Comparison of ENCODE assay signal across 9 cellular contexts in the genomic region with DNA sequence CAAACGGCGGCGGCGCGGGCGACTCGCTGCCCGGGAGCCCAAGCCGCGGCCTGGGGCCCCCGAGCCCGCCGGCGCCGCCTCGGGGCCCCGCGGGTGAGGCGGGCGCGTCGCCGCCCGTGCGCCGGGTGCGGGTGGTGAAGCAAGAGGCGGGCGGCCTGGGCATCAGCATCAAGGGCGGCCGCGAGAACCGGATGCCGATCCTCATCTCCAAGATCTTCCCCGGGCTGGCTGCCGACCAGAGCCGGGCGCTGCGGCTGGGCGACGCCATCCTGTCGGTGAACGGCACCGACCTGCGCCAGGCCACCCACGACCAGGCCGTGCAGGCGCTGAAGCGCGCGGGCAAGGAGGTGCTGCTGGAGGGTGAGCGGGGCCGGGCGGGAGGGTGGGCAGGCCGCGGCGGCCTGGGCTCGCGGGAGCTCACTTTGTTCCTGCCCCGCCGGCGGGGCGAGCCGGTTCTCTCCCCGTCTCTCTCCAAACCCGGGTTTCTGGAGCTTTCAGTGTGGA. TPM values are rescaled to one million over a fixed set of nuclear protein-coding genes. Genes with fewer than 3 reads are reported as not detected.
DNase-seq lines count a peak whose midpoint lies in the region; ATAC-seq, FAIRE-seq and TF ChIP-seq lines count a peak whose summit lies in the region.
"Had no signal": no experiment of that assay in that cellular context is flagged by ENCODE, and none has a peak within 500 bp of the region (broad histone marks: within the 10 kb centered on the region; RNA-seq: fewer than 3 reads in every experiment).

No MANE protein-coding gene starts in this region.

- no peaks in the 10 kb centered on the region for H3K9me3 ChIP-seq in endothelial cell of umbilical vein (replicated peaks; ENCODE audit: control insufficient read depth, insufficient read depth, low read length)
- no peaks in the 10 kb centered on the region for H3K9me3 ChIP-seq in mucosa of stomach (ENCODE audit: control insufficient read depth, low read length)
- H3K9me3 ChIP-seq in stomach: no peaks in the 10 kb centered on the region

- H3K4me1 ChIP-seq in endothelial cell of umbilical vein (ENCODE audit: control insufficient read depth, extremely low read depth, insufficient read depth, low read length) (peaks cover 36% of the 10 kb centered on the region), mucosa of stomach (ENCODE audit: control insufficient read depth, insufficient read depth, low read length) (peaks cover 5% of the 10 kb centered on the region), stomach (peaks cover 36 to 69% (median 48%) of the 10 kb centered on the region in 4 donors)

- no peaks in the 10 kb centered on the region for H4K20me1 ChIP-seq in endothelial cell of umbilical vein (replicated peaks; ENCODE audit: control insufficient read depth, extremely low read depth, insufficient read depth, low read length)

- 0 to 2% (median 0%) methylated on average over 6 to 66 of the region's 66 CpGs for WGBS in stomach, 5 donors

- H3K36me3 ChIP-seq in endothelial cell of umbilical vein (ENCODE audit: control insufficient read depth in 2 of 2, extremely low read depth in 1 of 2, insufficient read depth in 2 of 2, low read length in 2 of 2) (no peaks in the 10 kb centered on the region), mucosa of stomach (ENCODE audit: control insufficient read depth, insufficient read depth, low read length) (no peaks in the 10 kb centered on the region), stomach (no peaks in the 10 kb centered on the region)

- TF ChIP-seq POLR2A in endothelial cell of umbilical vein (IDR thresholded peaks at IDR 0.05; ENCODE audit: low read depth, low read length): no peak
- TF ChIP-seq POLR2A in stomach (IDR thresholded peaks at IDR 0.05): no peak

- H2AFZ ChIP-seq in endothelial cell of umbilical vein (ENCODE audit: low read depth, low read length): no peak overlapping the region

- H3K4me3 ChIP-seq in endothelial cell of umbilical vein (replicated peaks in 1 of 3; ENCODE audit: insufficient read depth in 1 of 3, low read depth in 1 of 3, low read length in 3 of 3): peak overlapping the region; percentile 82 to 93 (median 90)
- H3K4me3 ChIP-seq in mucosa of stomach (ENCODE audit: low read length): peak overlapping the region; percentile 42
- H3K4me3 ChIP-seq in stomach: peak overlapping the region; percentile 61 to 93 (median 85)

- H3K27ac ChIP-seq in endothelial cell of umbilical vein (ENCODE audit: insufficient read depth, low read depth, low read length): peak overlapping the region; percentile 18
- H3K27ac ChIP-seq in stomach: peak overlapping the region; percentile 93 to 99 (median 94)

- H3K4me2 ChIP-seq in endothelial cell of umbilical vein (ENCODE audit: insufficient read depth, low read length): peak overlapping the region; percentile 99

- peaks cover 49% of the 10 kb centered on the region for H3K79me2 ChIP-seq in endothelial cell of umbilical vein (ENCODE audit: control insufficient read depth, insufficient read depth, low read length)

- ATAC-seq in GM21619 (IDR thresholded peaks at IDR 0.05; ENCODE audit: unreplicated experiment): peak; percentile 30

- no peak for FAIRE-seq in endothelial cell of umbilical vein (lab: Jason Lieb, UNC)
- FAIRE-seq: colon had no signal

- intact Hi-C loops in endothelial cell of umbilical vein (cut with micrococcal nuclease): loop anchor here (1.0 to 5.0 kb wide), 3 partner anchors 14 to 1500 kb away; a partner anchor contains a TSS
- intact Hi-C loops in stomach (cut with DNase I; ENCODE audit: low total_unique reads): no loop called here

- TF ChIP-seq EP300 in stomach (IDR thresholded peaks at IDR 0.05): no peak

- H3K27me3 ChIP-seq in endothelial cell of umbilical vein (ENCODE audit: control insufficient read depth in 2 of 2, insufficient read depth in 2 of 2, low read length in 2 of 2) (no peaks in the 10 kb centered on the region), mucosa of stomach (ENCODE audit: control insufficient read depth, insufficient read depth, low read length) (no peaks in the 10 kb centered on the region), stomach (no peaks in the 10 kb centered on the region)

- peak; percentile 62 for DNase-seq in ELF-1 (ENCODE audit: low read depth, low spot score)
- peak; percentile 34 for DNase-seq in LHCN-M2 (ENCODE audit: low read depth)
- DNase-seq in activated CD8-positive, alpha-beta memory T cell treated with anti-CD3 and anti-CD28 coated beads, Interleukin-2, amount 50 U/mL, for 4 hours: peak; percentile 43
- DNase-seq in endothelial cell of umbilical vein (ENCODE audit: low read depth, low spot score): peak; percentile 60
- peak; percentile 60 for DNase-seq in stomach
- no peak for DNase-seq in A172 (ENCODE audit: low spot score)

- H3K9ac ChIP-seq in endothelial cell of umbilical vein (replicated peaks; ENCODE audit: extremely low read depth, insufficient read depth, low read length) (peak overlapping the region; percentile 77), mucosa of stomach (ENCODE audit: low read length) (peak overlapping the region; percentile 72)

- dilution Hi-C loops in endothelial cell of umbilical vein (cut with MboI; ENCODE audit: extremely low pct_ligation_motif_present, low sequenced_read_pairs): no loop called here

- no peaks in the 10 kb centered on the region for H3K9me1 ChIP-seq in endothelial cell of umbilical vein (replicated peaks; ENCODE audit: control insufficient read depth, extremely low read depth, insufficient read depth, low read length)

- CTCF ChIA-PET in endothelial cell of umbilical vein (lab: Charles Lee): interaction anchor here (0.7 to 2.9 kb wide), 13 partner anchors 8 to 102 kb away, joined by 3 to 24 read pairs (median 4); no protein-coding TSS in a partner anchor

- POLR2A ChIA-PET in endothelial cell of umbilical vein (lab: Charles Lee): interaction anchor here (0.7 to 1.5 kb wide), 2 partner anchors 30 to 55 kb away, joined by 3 read pairs; no protein-coding TSS in a partner anchor

- BruUV-seq in endothelial cell of umbilical vein (replicated peaks; lab: Mats Ljungman, UMichigan): no TSS peak

- no peak for TF ChIP-seq CTCF in endothelial cell of umbilical vein (IDR thresholded peaks at IDR 0.05; ENCODE audit: extremely low read depth in 1 of 2, insufficient read depth in 1 of 2, low read depth in 1 of 2, low read length in 2 of 2)
- TF ChIP-seq CTCF in stomach (IDR thresholded peaks at IDR 0.05): no peak

TF ChIP-seq in endothelial cell of umbilical vein, 7 proteins besides CTCF, POLR2A, EP300 and RAD21 (continues in another document):
- TF ChIP-seq GATA2 (IDR thresholded peaks at IDR 0.05; ENCODE audit: insufficient read depth, insufficient read length, low read depth, low read length): no peak
- no peak for TF ChIP-seq POLR2AphosphoS5 (IDR thresholded peaks at IDR 0.05; ENCODE audit: insufficient read depth, low read depth, low read length)
- TF ChIP-seq, protein P1, sequence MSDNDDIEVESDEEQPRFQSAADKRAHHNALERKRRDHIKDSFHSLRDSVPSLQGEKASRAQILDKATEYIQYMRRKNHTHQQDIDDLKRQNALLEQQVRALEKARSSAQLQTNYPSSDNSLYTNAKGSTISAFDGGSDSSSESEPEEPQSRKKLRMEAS (IDR thresholded peaks at IDR 0.05; ENCODE audit: insufficient read depth, insufficient read length): no peak
- TF ChIP-seq EZH2 (IDR thresholded peaks at IDR 0.05; ENCODE audit: borderline replicate concordance, low read depth, low read length, severe bottlenecking): no peak
- no peak for TF ChIP-seq FOS (IDR thresholded peaks at IDR 0.05; ENCODE audit: borderline replicate concordance, insufficient read depth, low read length)

RNA-seq across cellular contexts. Expression of a gene that starts 0.5 kb away (rescaled TPM):
- total RNA-seq in LHCN-M2 (2014; rRNA removed) (18.5 and 29.6 TPM in 2 replicates), endothelial cell of umbilical vein (73.7 and 76.2 TPM in 2 replicates), stomach (10 to 100 TPM; 11.6 to 74.4 (median 45.5) TPM)
- 5.7 TPM for polyA plus RNA-seq in LHCN-M2 (2012)
- polyA plus RNA-seq in endothelial cell of umbilical vein (19.4 and 24.9 TPM in 2 replicates), stomach (1 to 10 TPM; 4.0 to 6.4 (median 4.2) TPM)
- polyA plus RNA-seq in endothelial cell of umbilical vein (2011; cell fraction: cytosol; rRNA removed): 21.3 and 22.5 TPM in 2 replicates
- 55.2 and 60.1 TPM in 2 replicates for polyA plus RNA-seq in endothelial cell of umbilical vein (2011; cell fraction: nucleus; rRNA removed)
- 32.0 and 39.8 TPM in 2 replicates for polyA plus RNA-seq in endothelial cell of umbilical vein (2012)
- polyA minus RNA-seq in endothelial cell of umbilical vein: 146 TPM in 2 replicates
- polyA minus RNA-seq in endothelial cell of umbilical vein (2011; cell fraction: cytosol; rRNA and poly(A)+ RNA removed): 31.3 TPM
- polyA minus RNA-seq in endothelial cell of umbilical vein (2011; cell fraction: nucleus; rRNA and poly(A)+ RNA removed): 72.9 and 101 TPM in 2 replicates
- total RNA-seq in A172 (2014; rRNA removed; shearing (Covaris generic)): 25.4 and 43.8 TPM in 2 replicates

RNA-seq across cellular contexts. Expression of a gene that starts 55.0 kb away (rescaled TPM):
- 24.3 and 28.5 TPM in 2 replicates for total RNA-seq in LHCN-M2 (2014; rRNA removed)
- 43.6 TPM for polyA plus RNA-seq in LHCN-M2 (2012)
- total RNA-seq in endothelial cell of umbilical vein: 56.1 and 60.2 TPM in 2 replicates
- 59.5 and 67.2 TPM in 2 replicates for polyA plus RNA-seq in endothelial cell of umbilical vein
- polyA plus RNA-seq in endothelial cell of umbilical vein (2011; cell fraction: cytosol; rRNA removed): 52.8 and 58.9 TPM in 2 replicates
- polyA plus RNA-seq in endothelial cell of umbilical vein (2011; cell fraction: nucleus; rRNA removed): 66.5 and 81.0 TPM in 2 replicates
- 61.6 and 78.5 TPM in 2 replicates for polyA plus RNA-seq in endothelial cell of umbilical vein (2012)
- polyA minus RNA-seq in endothelial cell of umbilical vein: 108 and 115 TPM in 2 replicates
- 61.8 TPM for polyA minus RNA-seq in endothelial cell of umbilical vein (2011; cell fraction: cytosol; rRNA and poly(A)+ RNA removed)
- 30.3 and 44.3 TPM in 2 replicates for polyA minus RNA-seq in endothelial cell of umbilical vein (2011; cell fraction: nucleus; rRNA and poly(A)+ RNA removed)
- 10 to 100 TPM in 4 of 5 donors, 1 to 10 TPM in 1; 8.1 to 68.8 (median 32.0) TPM for total RNA-seq in stomach
- 10 to 100 TPM; 18.7 to 33.1 (median 23.1) TPM for polyA plus RNA-seq in stomach
- 28.0 and 30.9 TPM in 2 replicates for total RNA-seq in A172 (2014; rRNA removed; shearing (Covaris generic))

RNA-seq across cellular contexts. Expression of a gene that starts 55.1 kb away (rescaled TPM):
- total RNA-seq in LHCN-M2 (2014; rRNA removed) (53.7 and 67.9 TPM in 2 replicates), endothelial cell of umbilical vein (131 and 139 TPM in 2 replicates), stomach (10 to 100 TPM; 12.3 to 52.7 (median 33.0) TPM)
- 85.6 TPM for polyA plus RNA-seq in LHCN-M2 (2012)
- polyA plus RNA-seq in endothelial cell of umbilical vein (118 and 128 TPM in 2 replicates), stomach (10 to 100 TPM; 60.1 to 83.2 (median 64.8) TPM)
- polyA plus RNA-seq in endothelial cell of umbilical vein (2011; cell fraction: cytosol; rRNA removed): 127 and 133 TPM in 2 replicates
- polyA plus RNA-seq in endothelial cell of umbilical vein (2011; cell fraction: nucleus; rRNA removed): 63.8 and 68.0 TPM in 2 replicates
- 89.0 and 122 TPM in 2 replicates for polyA plus RNA-seq in endothelial cell of umbilical vein (2012)
- polyA minus RNA-seq in endothelial cell of umbilical vein: 152 and 153 TPM in 2 replicates
- 99.5 TPM for polyA minus RNA-seq in endothelial cell of umbilical vein (2011; cell fraction: cytosol; rRNA and poly(A)+ RNA removed)
- polyA minus RNA-seq in endothelial cell of umbilical vein (2011; cell fraction: nucleus; rRNA and poly(A)+ RNA removed): 38.2 and 38.7 TPM in 2 replicates
- 30.5 and 36.0 TPM in 2 replicates for total RNA-seq in A172 (2014; rRNA removed; shearing (Covaris generic))
